25 cellular contexts compared by ENCODE assay signal in the genomic region with DNA sequence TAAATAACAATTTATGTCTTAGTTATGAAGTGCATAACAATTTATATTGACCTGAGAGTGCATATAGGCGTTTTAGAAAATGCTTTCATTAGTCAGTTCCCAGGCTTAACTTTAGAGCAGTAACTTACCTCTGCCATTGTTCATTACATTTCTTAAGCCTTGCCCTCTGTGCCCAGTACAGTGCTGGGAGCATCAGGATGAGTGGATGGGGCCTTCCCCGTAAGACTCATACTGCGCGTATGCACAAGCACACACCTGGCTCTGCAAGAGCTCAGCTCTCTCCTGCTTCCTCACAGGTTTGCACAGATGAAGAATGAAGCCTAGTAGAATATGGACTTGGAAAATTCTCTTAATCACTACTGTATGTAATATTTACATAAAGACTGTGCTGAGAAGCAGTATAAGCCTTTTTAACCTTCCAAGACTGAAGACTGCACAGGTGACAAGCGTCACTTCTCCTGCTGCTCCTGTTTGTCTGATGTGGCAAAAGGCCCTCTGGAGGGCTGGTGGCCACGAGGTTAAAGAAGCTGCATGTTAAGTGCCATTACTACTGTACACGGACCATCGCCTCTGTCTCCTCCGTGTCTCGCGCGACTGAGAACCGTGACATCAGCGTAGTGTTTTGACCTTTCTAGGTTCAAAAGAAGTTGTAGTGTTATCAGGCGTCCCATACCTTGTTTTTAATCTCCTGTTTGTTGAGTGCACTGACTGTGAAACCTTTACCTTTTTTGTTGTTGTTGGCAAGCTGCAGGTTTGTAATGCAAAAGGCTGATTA.
"Had no signal": no experiment of that assay in that cellular context is flagged by ENCODE, and none has a peak within 500 bp of the region (broad histone marks: within the 10 kb centered on the region; RNA-seq: fewer than 3 reads in every experiment).

No MANE protein-coding gene starts in this region.

- ATAC-seq: activated naive CD8-positive, alpha-beta T cell treated with anti-CD3 and anti-CD28 coated beads, Interleukin-2, amount 50 U/mL, for 24 hours; activated T-cell treated with anti-CD3 and anti-CD28 coated beads, Interleukin-2, amount 50 U/mL, for 4 hours; gastroesophageal sphincter; T-cell had no signal

- H3K4me3 Mint-ChIP-seq: activated naive CD4-positive, alpha-beta T cell treated with anti-CD3 and anti-CD28 coated beads, Interleukin-2, amount 10 ng/mL, durations not matched to agents 7 days and 5 days; activated naive CD8-positive, alpha-beta T cell treated with anti-CD3 and anti-CD28 coated beads, Interleukin-2, amount 50 U/mL, for 24 hours; activated T-cell treated with anti-CD3 and anti-CD28 coated beads, Interleukin-2, amount 50 U/mL, for 4 hours; brain; nephron progenitor cell; T-cell had no signal

- H3K4me1 Mint-ChIP-seq: brain had no signal

- H3K27me3 Mint-ChIP-seq: activated naive CD4-positive, alpha-beta T cell treated with anti-CD3 and anti-CD28 coated beads, Interleukin-2, amount 10 ng/mL, durations not matched to agents 7 days and 5 days; activated naive CD8-positive, alpha-beta T cell treated with anti-CD3 and anti-CD28 coated beads, Interleukin-2, amount 50 U/mL, for 24 hours; brain; T-cell had no signal

- H3K27me3 ChIP-seq: dorsolateral prefrontal cortex, esophagus squamous epithelium, gastroesophageal sphincter, stomach, suprapubic skin, tibial nerve had no signal

- H3K4me1 ChIP-seq: esophagus squamous epithelium, gastroesophageal sphincter, parathyroid adenoma, stomach, suprapubic skin, tibial nerve had no signal

- DNase-seq: activated CD4-positive, alpha-beta T cell treated with anti-CD3 and anti-CD28 coated beads for 1 hour; activated CD4-positive, alpha-beta T cell treated with anti-CD3 and anti-CD28 coated beads, Interleukin-2, amount 50 U/mL, for 4 hours; activated CD8-positive, alpha-beta memory T cell treated with anti-CD3 and anti-CD28 coated beads for 24 hours; activated CD8-positive, alpha-beta memory T cell treated with anti-CD3 and anti-CD28 coated beads, Interleukin-2, amount 50 U/mL, for 4 hours; activated effector memory CD4-positive, alpha-beta T cell treated with Interleukin-2 at 50 U/mL for 16 hours; activated naive CD4-positive, alpha-beta T cell treated with anti-CD3 and anti-CD28 coated beads, Interleukin-2, amount 10 ng/mL, durations not matched to agents 7 days and 5 days; activated naive CD8-positive, alpha-beta T cell treated with anti-CD3 and anti-CD28 coated beads, Interleukin-2, amount 50 U/mL, for 24 hours; activated T-cell treated with anti-CD3 and anti-CD28 coated beads, Interleukin-2, amount 50 U/mL, for 4 hours; caudate nucleus; dorsolateral prefrontal cortex; esophagus squamous epithelium; head of caudate nucleus; hypothalamus; left ventricle myocardium superior; right cardiac atrium; stimulated activated CD4-positive, alpha-beta T cell treated with anti-CD3 and anti-CD28 coated beads, Interleukin-12 subunit alpha, Interleukin-12 subunit beta, amount 100 ng/mL, for 4 hours; stimulated activated CD4-positive, alpha-beta T cell treated with anti-CD3 and anti-CD28 coated beads, Interleukin-4, amount 100 ng/mL, for 4 hours; stomach; T-cell had no signal

- H3K27ac ChIP-seq: esophagus squamous epithelium, gastroesophageal sphincter, parathyroid adenoma, stomach, suprapubic skin, tibial nerve had no signal

- H3K27ac Mint-ChIP-seq: activated naive CD4-positive, alpha-beta T cell treated with anti-CD3 and anti-CD28 coated beads, Interleukin-2, amount 10 ng/mL, durations not matched to agents 7 days and 5 days; activated naive CD8-positive, alpha-beta T cell treated with anti-CD3 and anti-CD28 coated beads, Interleukin-2, amount 50 U/mL, for 24 hours; brain had no signal

- H3K4me3 ChIP-seq: dorsolateral prefrontal cortex, esophagus squamous epithelium, gastroesophageal sphincter, stomach, suprapubic skin, tibial nerve had no signal
